8 cellular contexts compared by ENCODE assay signal in genomic region chr3:172516318-172517214, GRCh38. TPM values are rescaled to one million over a fixed set of nuclear protein-coding genes. Genes with fewer than 3 reads are reported as not detected.
DNase-seq lines count a peak whose midpoint lies in the region; TF ChIP-seq lines count a peak whose summit lies in the region.

No MANE protein-coding gene starts in this region.

- peaks cover 86% of the 10 kb centered on the region for H3K4me1 ChIP-seq in CD8-positive, alpha-beta memory T cell (ENCODE audit: insufficient read depth, low read length)
- peaks cover 57 to 73% of the 10 kb centered on the region in 2 donors for H3K4me1 ChIP-seq in duodenal mucosa (ENCODE audit: control insufficient read depth in 1 of 2, insufficient read depth in 2 of 2, low read length in 2 of 2)

- H3K27me3 ChIP-seq in CD8-positive, alpha-beta memory T cell (ENCODE audit: insufficient read depth, low read length, poor library complexity, severe bottlenecking) = no peaks in the 10 kb centered on the region
- no peaks in the 10 kb centered on the region for H3K27me3 ChIP-seq in duodenal mucosa (ENCODE audit: control insufficient read depth in 1 of 2, insufficient read depth in 2 of 2, low read length in 2 of 2)

- no peaks in the 10 kb centered on the region for H3K9me3 Mint-ChIP-seq in CD8-positive, alpha-beta memory T cell
- no peaks in the 10 kb centered on the region for H3K9me3 Mint-ChIP-seq in neural crest cell

- H3K4me3 Mint-ChIP-seq in CD8-positive, alpha-beta memory T cell = peak overlapping the region; percentile 63 to 86 (median 77)
- H3K4me3 Mint-ChIP-seq in neural crest cell = no peak overlapping the region

- H3K9me3 ChIP-seq in CD8-positive, alpha-beta memory T cell (ENCODE audit: low read length) = no peaks in the 10 kb centered on the region
- no peaks in the 10 kb centered on the region for H3K9me3 ChIP-seq in duodenal mucosa (ENCODE audit: control insufficient read depth in 1 of 2, low read length in 2 of 2)

- TF ChIP-seq CTCF in neural crest cell (conservative IDR thresholded peaks at IDR 0.05) = no peak
- no peak for TF ChIP-seq CTCF in GM13976 (IDR thresholded peaks at IDR 0.05; ENCODE audit: borderline replicate concordance, control extremely low read depth, extremely low read depth, insufficient read depth, missing control alignments)

- peak overlapping the region; percentile 4 to 33 for H3K9ac ChIP-seq in duodenal mucosa (ENCODE audit: low read depth in 1 of 2, low read length in 2 of 2)

- DNase-seq in CD8-positive, alpha-beta memory T cell = no peak
- DNase-seq in M059J (ENCODE audit: low read depth) = peak; percentile 99
- no peak for DNase-seq in neural crest cell (ENCODE audit: low read depth, low spot score)
- DNase-seq in NCI-H146 (lab: John Stamatoyannopoulos, UW) = no peak
- no peak for DNase-seq in superior temporal gyrus (ENCODE audit: extremely low spot score)
- DNase-seq in GM13976 (ENCODE audit: low spot score) = no peak
- DNase-seq in MV-4-11 (lab: John Stamatoyannopoulos, UW) = no peak

- no peak overlapping the region for H3K27ac ChIP-seq in CD8-positive, alpha-beta memory T cell (ENCODE audit: low read depth, low read length)
- peak overlapping the region; percentile 22 for H3K27ac ChIP-seq in duodenal mucosa (ENCODE audit: low read depth, low read length)

- CTCF ChIA-PET in CD8-positive, alpha-beta memory T cell (lab: Charles Lee) = interaction anchor here (1.1 to 3.3 kb wide), 2 partner anchors 9 to 80 kb away, joined by 3 to 17 read pairs; no protein-coding TSS in a partner anchor

- peaks cover 7% of the 10 kb centered on the region for H3K36me3 ChIP-seq in CD8-positive, alpha-beta memory T cell (ENCODE audit: insufficient read depth, low read length)
- H3K36me3 ChIP-seq in duodenal mucosa (ENCODE audit: control insufficient read depth in 1 of 2, insufficient read depth in 2 of 2, low read length in 2 of 2) = peaks cover 16 to 47% of the 10 kb centered on the region in 2 donors

- H3K27me3 Mint-ChIP-seq in CD8-positive, alpha-beta memory T cell = no peaks in the 10 kb centered on the region
- peaks cover 11% of the 10 kb centered on the region for H3K27me3 Mint-ChIP-seq in neural crest cell (ENCODE audit: low read depth)

- in situ Hi-C loops in GM13976 (cut with MboI; ENCODE audit: low sequenced_read_pairs, unreplicated experiment) = no loop called here

- peaks cover 90 to 100% (median 98%) of the 10 kb centered on the region in 3 donors for H3K4me1 Mint-ChIP-seq in CD8-positive, alpha-beta memory T cell
- no peaks in the 10 kb centered on the region for H3K4me1 Mint-ChIP-seq in neural crest cell

- POLR2A ChIA-PET in CD8-positive, alpha-beta memory T cell (lab: Charles Lee) = no interaction called here

- H3K4me3 ChIP-seq in CD8-positive, alpha-beta memory T cell (ENCODE audit: low read length) = peak overlapping the region; percentile 21
- H3K4me3 ChIP-seq in duodenal mucosa (ENCODE audit: low read depth in 1 of 2, low read length in 2 of 2) = peak overlapping the region; percentile 33 to 50

- peak overlapping the region; percentile 66 to 96 (median 87) for H3K27ac Mint-ChIP-seq in CD8-positive, alpha-beta memory T cell
- H3K27ac Mint-ChIP-seq in neural crest cell (ENCODE audit: unreplicated experiment) = peak overlapping the region; percentile 81

- H3K36me3 Mint-ChIP-seq in CD8-positive, alpha-beta memory T cell = peaks cover 20 to 44% (median 35%) of the 10 kb centered on the region in 3 donors
- no peaks in the 10 kb centered on the region for H3K36me3 Mint-ChIP-seq in neural crest cell (ENCODE audit: low read depth)

RNA-seq across cellular contexts. Expression of gene TNFSF10, which starts 6.7 kb away (rescaled TPM):
- total RNA-seq in CD8-positive, alpha-beta memory T cell = 10 to 100 TPM; 38.2 to 41.9 TPM
- polyA plus RNA-seq in CD8-positive, alpha-beta memory T cell = 48.1 TPM
- 181 and 241 TPM in 2 replicates for total RNA-seq in M059J (2014; rRNA removed; shearing (Covaris generic))
- total RNA-seq in neural crest cell = not detected in 2 replicates

Comparison
In these comparisons a context has a peak if more than half of its experiments do, and no peak if none do; other contexts are left out.
1. RNA of gene TNFSF10, which starts 6.7 kb away (total RNA-seq): 181 to 241 TPM in M059J and 38.2 to 41.9 TPM in CD8-positive, alpha-beta memory T cell; not detected in neural crest cell; every median in the first group is over 10 times any median in the second.